In the genomic region with DNA sequence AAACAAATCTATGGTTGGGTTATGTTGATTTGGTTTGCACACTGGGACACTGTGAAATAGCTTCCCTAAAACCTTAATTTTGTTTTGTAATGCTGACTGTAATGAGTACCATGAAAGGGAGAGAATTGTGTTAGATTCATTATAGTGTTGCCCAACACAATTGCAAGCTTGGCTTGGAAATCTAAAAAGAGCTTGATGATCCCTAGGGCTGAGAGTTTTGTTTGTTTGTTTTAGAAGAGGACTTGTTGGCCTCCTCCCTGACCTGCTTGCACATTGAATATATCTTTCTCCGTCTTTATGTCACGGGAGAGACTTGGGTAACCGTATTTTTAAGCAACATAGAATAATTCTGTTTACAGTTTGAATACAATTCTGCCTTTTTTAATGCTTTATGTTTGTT, we compare ENCODE assay signal across 26 cellular contexts.
"Had no signal": no experiment of that assay in that cellular context is flagged by ENCODE, and none has a peak within 500 bp of the region (broad histone marks: within the 10 kb centered on the region; RNA-seq: fewer than 3 reads in every experiment).

No MANE protein-coding gene starts in this region.

- H3K27ac Mint-ChIP-seq: activated naive CD4-positive, alpha-beta T cell treated with anti-CD3 and anti-CD28 coated beads, Interleukin-2, amount 50 U/mL, for 24 hours; stimulated activated naive CD8-positive, alpha-beta T cell treated with anti-CD3 and anti-CD28 coated beads, Interleukin-15, Interleukin-2, amounts not matched to agents 100 ng/mL and 50 ng/mL, for 24 hours; T-helper 1 cell treated with Interleukin-12 subunit alpha and Interleukin-12 subunit beta and Interleukin-4 antibody, amounts not matched to agents 30 μg/mL and 1 μg/mL, for 36 hours had no signal

- FAIRE-seq: endothelial cell of umbilical vein, keratinocyte, small intestine had no signal

- DNase-seq: activated CD4-positive, alpha-beta T cell treated with anti-CD3 and anti-CD28 coated beads, Interleukin-2, amount 50 U/mL, for 1 hour; activated CD4-positive, CD25-positive, alpha-beta regulatory T cell treated with anti-CD3 and anti-CD28 coated beads, Interleukin-2, amount 50 U/mL, for 72 hours; activated CD8-positive, alpha-beta memory T cell treated with anti-CD3 and anti-CD28 coated beads, Interleukin-2, amount 50 U/mL, for 4 hours; activated gamma-delta T cell; activated T-cell treated with anti-CD3 and anti-CD28 coated beads, Interleukin-2, amount 50 U/mL, for 48 hours; adrenal gland; dermis blood vessel endothelial cell; effector memory CD4-positive, alpha-beta T cell; esophagus squamous epithelium; hypothalamus; left lung; mammary epithelial cell; small intestine; stimulated activated CD4-positive, alpha-beta T cell treated with anti-CD3 and anti-CD28 coated beads, Interleukin-15, amount 100 ng/mL, for 24 hours; stimulated activated CD4-positive, alpha-beta T cell treated with anti-CD3 and anti-CD28 coated beads, Interleukin-2, amount 100 ng/mL, for 48 hours; trophoblast cell had no signal

- H3K4me1 Mint-ChIP-seq: activated naive CD4-positive, alpha-beta T cell treated with anti-CD3 and anti-CD28 coated beads, Interleukin-2, amount 50 U/mL, for 24 hours had no signal

- H3K4me3 ChIP-seq: adrenal gland, cardiac muscle cell, esophagus squamous epithelium, left lung, prostate gland, right atrium auricular region, suprapubic skin, vagina had no signal

- H3K9me3 Mint-ChIP-seq: activated naive CD4-positive, alpha-beta T cell treated with anti-CD3 and anti-CD28 coated beads, Interleukin-2, amount 50 U/mL, for 24 hours; stimulated activated naive CD8-positive, alpha-beta T cell treated with anti-CD3 and anti-CD28 coated beads, Interleukin-15, Interleukin-2, amounts not matched to agents 100 ng/mL and 50 ng/mL, for 24 hours; T-helper 1 cell treated with Interleukin-12 subunit alpha and Interleukin-12 subunit beta and Interleukin-4 antibody, amounts not matched to agents 30 μg/mL and 1 μg/mL, for 36 hours had no signal

- H3K4me3 Mint-ChIP-seq: activated naive CD4-positive, alpha-beta T cell treated with anti-CD3 and anti-CD28 coated beads, Interleukin-2, amount 50 U/mL, for 24 hours; stimulated activated naive CD8-positive, alpha-beta T cell treated with anti-CD3 and anti-CD28 coated beads, Interleukin-15, Interleukin-2, amounts not matched to agents 100 ng/mL and 50 ng/mL, for 24 hours; T-helper 1 cell treated with Interleukin-12 subunit alpha and Interleukin-12 subunit beta and Interleukin-4 antibody, amounts not matched to agents 30 μg/mL and 1 μg/mL, for 36 hours had no signal

- H3K36me3 Mint-ChIP-seq: activated naive CD4-positive, alpha-beta T cell treated with anti-CD3 and anti-CD28 coated beads, Interleukin-2, amount 50 U/mL, for 24 hours had no signal
